ENCODE assay signal across 8 cellular contexts in the genomic region with DNA sequence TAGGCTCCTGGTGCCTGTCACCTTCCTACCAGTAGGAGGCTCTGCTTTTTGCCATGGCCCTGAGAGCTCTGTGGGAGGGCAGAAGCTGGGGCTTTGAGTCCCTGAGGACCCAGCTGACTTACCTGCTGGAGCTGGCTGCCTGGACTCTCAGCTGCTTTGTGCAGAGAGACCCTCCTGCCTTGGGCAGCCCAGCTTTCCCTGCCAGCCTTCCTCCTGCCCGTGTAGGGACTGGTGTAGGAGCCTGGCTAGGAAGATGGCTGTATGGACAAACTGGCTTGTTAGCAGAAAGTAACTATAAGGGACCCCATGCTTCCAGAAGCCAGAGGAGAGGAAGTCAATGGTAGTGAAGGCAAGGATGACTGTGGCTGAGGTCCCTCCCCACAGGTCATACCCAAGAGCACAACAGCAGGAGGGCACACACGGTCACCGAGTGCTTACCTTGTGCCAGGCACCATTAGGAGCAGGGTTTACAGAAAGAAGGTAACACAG. TPM values are rescaled to one million over a fixed set of nuclear protein-coding genes. Genes with fewer than 3 reads are reported as not detected.
DNase-seq lines count a peak whose midpoint lies in the region; ATAC-seq and TF ChIP-seq lines count a peak whose summit lies in the region.

No MANE protein-coding gene starts in this region.

- H3K36me3 ChIP-seq in Caco-2 (ENCODE audit: control insufficient read depth, insufficient read depth, low read length), result no peaks in the 10 kb centered on the region; the same call in none of the 2 replicates
- H3K36me3 ChIP-seq in iPS-20b (ENCODE audit: insufficient read depth, low read depth, low read length), result peaks cover 44% of the 10 kb centered on the region
- H3K36me3 ChIP-seq in thymus (ENCODE audit: control insufficient read depth, insufficient read depth), result peaks cover 45% of the 10 kb centered on the region

- no peak overlapping the region for H3K4me3 Mint-ChIP-seq in Caco-2 (ENCODE audit: unreplicated experiment)

- H3K4me3 ChIP-seq in Caco-2 (ENCODE audit: low read depth, low read length), result no peak overlapping the region
- no peak overlapping the region for H3K4me3 ChIP-seq in iPS-20b (ENCODE audit: low read length)
- no peak overlapping the region for H3K4me3 ChIP-seq in thymus (ENCODE audit: low read length)

- H3K27ac ChIP-seq in iPS-20b (ENCODE audit: low read length) (peak overlapping the region; percentile 6), thymus (ENCODE audit: low read depth) (peak overlapping the region; percentile 21)

- intact Hi-C loops in Caco-2 (cut with micrococcal nuclease; ENCODE audit: unreplicated experiment), result loop anchor here (1.0 kb wide), 1 partner anchor 10 kb away; the partner anchor contains the start of gene CELSR2

- 94% methylated on average over 3 of the region's 3 CpGs for WGBS in thymus

- H3K9me3 ChIP-seq in Caco-2 (no peaks in the 10 kb centered on the region), iPS-20b (ENCODE audit: insufficient read depth, low read depth, low read length) (no peaks in the 10 kb centered on the region), thymus (ENCODE audit: control insufficient read depth) (no peaks in the 10 kb centered on the region)

- TF ChIP-seq CTCF in Caco-2 (IDR thresholded peaks at IDR 0.05; ENCODE audit: insufficient read depth in 1 of 2, low read depth in 1 of 2, low read length in 1 of 2, severe bottlenecking in 1 of 2, unreplicated experiment in 1 of 2), result peak; percentile 46 to 52

- H3K9me3 Mint-ChIP-seq in Caco-2 (ENCODE audit: unreplicated experiment), result no peaks in the 10 kb centered on the region
- H3K9me3 Mint-ChIP-seq in activated naive CD4-positive, alpha-beta T cell treated with anti-CD3 and anti-CD28 coated beads, Interleukin-2, amount 50 U/mL, for 72 hours, result no peaks in the 10 kb centered on the region

- H3K36me3 Mint-ChIP-seq in Caco-2 (ENCODE audit: insufficient read depth, unreplicated experiment), result peaks cover 72% of the 10 kb centered on the region
- H3K36me3 Mint-ChIP-seq in activated naive CD4-positive, alpha-beta T cell treated with anti-CD3 and anti-CD28 coated beads, Interleukin-2, amount 50 U/mL, for 72 hours, result peaks cover 7 to 14% of the 10 kb centered on the region in 2 donors

- POLR2A ChIA-PET in Caco-2 (lab: Charles Lee), result no interaction called here

- peak overlapping the region; percentile 54; the same call in 1 of the 2 replicates for H3K9ac ChIP-seq in iPS-20b (ENCODE audit: low read depth, low read length)

- BruUV-seq in Caco-2 (replicated peaks; lab: Mats Ljungman, UMichigan), result no TSS peak

- peak; percentile 49 for ATAC-seq in GM19455 (IDR thresholded peaks at IDR 0.05; ENCODE audit: unreplicated experiment)
- peak; percentile 58 to 63 for ATAC-seq in activated naive CD4-positive, alpha-beta T cell treated with anti-CD3 and anti-CD28 coated beads, Interleukin-2, amount 50 U/mL, for 72 hours
- no peak for ATAC-seq in HG03196 (IDR thresholded peaks at IDR 0.05; ENCODE audit: unreplicated experiment)

- H3K27me3 ChIP-seq in Caco-2 (replicated peaks; ENCODE audit: control insufficient read depth, insufficient read depth, low read length), result no peaks in the 10 kb centered on the region
- H3K27me3 ChIP-seq in iPS-20b (ENCODE audit: insufficient read depth, low read length), result no peaks in the 10 kb centered on the region
- H3K27me3 ChIP-seq in thymus (ENCODE audit: control insufficient read depth, insufficient read depth), result no peaks in the 10 kb centered on the region

- no peak overlapping the region for H3K27ac Mint-ChIP-seq in Caco-2 (ENCODE audit: unreplicated experiment)
- H3K27ac Mint-ChIP-seq in activated naive CD4-positive, alpha-beta T cell treated with anti-CD3 and anti-CD28 coated beads, Interleukin-2, amount 50 U/mL, for 72 hours, result peak overlapping the region; percentile 40 to 58

- CTCF ChIA-PET in Caco-2 (lab: Charles Lee), result interaction anchor here (0.8 to 1.1 kb wide), 2 partner anchors 39 to 160 kb away, joined by 4 to 5 read pairs; no protein-coding TSS in a partner anchor

- H3K4me1 ChIP-seq in Caco-2, result no peaks in the 10 kb centered on the region
- peaks cover 37% of the 10 kb centered on the region; the same call in 1 of the 2 replicates for H3K4me1 ChIP-seq in iPS-20b (ENCODE audit: insufficient read depth, low read length)
- no peaks in the 10 kb centered on the region for H3K4me1 ChIP-seq in thymus (ENCODE audit: control insufficient read depth, insufficient read depth, low read length)

- DNase-seq in Caco-2 (peak; percentile 45 to 54), NCI-H146 treated with DMSO at 0.1 percent for 48 hours (lab: John Stamatoyannopoulos, UW; ENCODE audit: unreplicated experiment) (peak; percentile 25), NCI-H2081 treated with DMSO at 0.1 percent for 48 hours (lab: John Stamatoyannopoulos, UW) (no peak)
- no peak for DNase-seq in activated naive CD4-positive, alpha-beta T cell treated with anti-CD3 and anti-CD28 coated beads, Interleukin-2, amount 50 U/mL, for 72 hours (ENCODE audit: low spot score in 2 of 2)

- no peaks in the 10 kb centered on the region for H3K27me3 Mint-ChIP-seq in Caco-2 (ENCODE audit: insufficient read depth, unreplicated experiment)

- peaks cover 9% of the 10 kb centered on the region for H3K4me1 Mint-ChIP-seq in Caco-2 (ENCODE audit: low read depth, unreplicated experiment)

RNA-seq across cellular contexts. Expression of gene CELSR2, which starts 9.7 kb away (rescaled TPM):
- total RNA-seq in Caco-2 (2022), result 7.0 and 8.3 TPM in 2 replicates
- 1 to 10 TPM in 1 of 2 donors, under 1 TPM in 1; 0.39 to 3.9 TPM for total RNA-seq in activated naive CD4-positive, alpha-beta T cell treated with anti-CD3 and anti-CD28 coated beads, Interleukin-2, amount 50 U/mL, for 72 hours
- polyA plus RNA-seq in thymus, result 2.5 TPM

RNA-seq across cellular contexts. Expression of gene SARS1, which starts 25.9 kb away (rescaled TPM):
- total RNA-seq in Caco-2 (2022), result 189 and 225 TPM in 2 replicates
- total RNA-seq in activated naive CD4-positive, alpha-beta T cell treated with anti-CD3 and anti-CD28 coated beads, Interleukin-2, amount 50 U/mL, for 72 hours, result 100 to 1,000 TPM; 179 to 273 TPM
- 72.2 TPM for polyA plus RNA-seq in thymus

RNA-seq across cellular contexts. Expression of gene PSRC1, which starts 43.3 kb away (rescaled TPM):
- 23.9 and 24.9 TPM in 2 replicates for total RNA-seq in Caco-2 (2022)
- 10 to 100 TPM; 20.5 to 23.9 TPM for total RNA-seq in activated naive CD4-positive, alpha-beta T cell treated with anti-CD3 and anti-CD28 coated beads, Interleukin-2, amount 50 U/mL, for 72 hours
- 5.8 TPM for polyA plus RNA-seq in thymus

Comparison
In these comparisons a context has a peak if more than half of its experiments do, and no peak if none do; other contexts are left out.
1. DNase-seq: peak in Caco-2 (2 of 2) and NCI-H146 treated with DMSO at 0.1 percent for 48 hours (single experiment); none in activated naive CD4-positive, alpha-beta T cell treated with anti-CD3 and anti-CD28 coated beads, Interleukin-2, amount 50 U/mL, for 72 hours (0 of 2) and NCI-H2081 treated with DMSO at 0.1 percent for 48 hours (single experiment).